Comparison of ENCODE assay signal across 8 cellular contexts in genomic region chr11:82901165-82901938, GRCh38. TPM values are rescaled to one million over a fixed set of nuclear protein-coding genes. Genes with fewer than 3 reads are reported as not detected.
A peak's percentile ranks its signal among the peaks of the same experiment; 100 is the strongest.
DNase-seq lines count a peak whose midpoint lies in the region; ATAC-seq, FAIRE-seq and TF ChIP-seq lines count a peak whose summit lies in the region.

A gene with protein sequence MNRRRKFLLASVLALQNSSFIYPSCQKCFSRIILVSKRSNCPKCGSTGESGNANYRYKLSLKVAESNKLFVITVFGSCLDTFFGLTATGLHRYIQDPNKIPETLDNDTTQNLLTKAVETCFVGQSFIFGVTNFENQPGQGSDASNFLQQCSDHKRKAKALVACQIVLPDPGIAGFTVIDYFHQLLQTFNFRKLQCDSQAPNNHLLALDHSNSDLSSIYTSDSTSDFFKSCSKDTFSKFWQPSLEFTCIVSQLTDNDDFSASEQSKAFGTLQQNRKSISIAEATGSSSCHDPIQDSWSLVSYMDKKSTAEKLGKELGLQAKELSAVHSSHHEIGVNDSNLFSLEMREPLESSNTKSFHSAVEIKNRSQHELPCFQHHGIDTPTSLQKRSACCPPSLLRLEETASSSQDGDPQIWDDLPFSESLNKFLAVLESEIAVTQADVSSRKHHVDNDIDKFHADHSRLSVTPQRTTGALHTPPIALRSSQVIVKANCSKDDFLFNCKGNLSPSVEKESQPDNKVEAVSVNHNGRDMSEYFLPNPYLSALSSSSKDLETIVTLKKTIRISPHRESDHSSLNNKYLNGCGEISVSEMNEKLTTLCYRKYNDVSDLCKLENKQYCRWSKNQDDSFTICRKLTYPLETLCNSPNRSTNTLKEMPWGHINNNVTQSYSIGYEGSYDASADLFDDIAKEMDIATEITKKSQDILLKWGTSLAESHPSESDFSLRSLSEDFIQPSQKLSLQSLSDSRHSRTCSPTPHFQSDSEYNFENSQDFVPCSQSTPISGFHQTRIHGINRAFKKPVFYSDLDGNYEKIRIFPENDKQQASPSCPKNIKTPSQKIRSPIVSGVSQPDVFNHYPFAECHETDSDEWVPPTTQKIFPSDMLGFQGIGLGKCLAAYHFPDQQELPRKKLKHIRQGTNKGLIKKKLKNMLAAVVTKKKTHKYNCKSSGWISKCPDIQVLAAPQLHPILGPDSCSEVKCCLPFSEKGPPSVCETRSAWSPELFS (plus strand): TSS chr11:82901736. CDS start chr11:82914739, 13,003 bp downstream.

- H3K4me3 Mint-ChIP-seq in activated naive CD8-positive, alpha-beta T cell treated with anti-CD3 and anti-CD28 coated beads, Interleukin-2, amount 50 U/mL, for 24 hours, result peak within 1 kb of the TSS; percentile 96

- H3K27me3 Mint-ChIP-seq in activated naive CD8-positive, alpha-beta T cell treated with anti-CD3 and anti-CD28 coated beads, Interleukin-2, amount 50 U/mL, for 24 hours, result no peaks in the 10 kb centered on the region

- peak within 1 kb of the TSS; percentile 45 to 90 (median 81) for H3K27ac ChIP-seq in pancreas
- peak within 1 kb of the TSS; percentile 93 to 97 (median 95) for H3K27ac ChIP-seq in tibial nerve

- WGBS in pancreas, 2 donors, result 1% methylated on average over 46 to 49 of the region's 49 CpGs
- 1% methylated on average over 47 to 49 of the region's 49 CpGs for WGBS in tibial nerve, 2 donors

- intact Hi-C loops in Right ventricle myocardium superior (cut with DNase I), result loop anchor here (10.0 kb wide), 1 partner anchor 253 kb away; the partner anchor contains the start of gene PCF11
- intact Hi-C loops in pancreas (cut with DNase I), result loop anchor here in 2 of 3 donors (10.0 kb wide), 3 partner anchors 343 to 913 kb away; no protein-coding TSS in a partner anchor

- DNase-seq in GM12864 (ENCODE audit: low read depth) (peak; percentile 98), NCI-H1417 treated with DMSO at 0.1 percent for 48 hours (lab: John Stamatoyannopoulos, UW) (peak; percentile 97), SW480 (ENCODE audit: low spot score) (peak; percentile 99), Right ventricle myocardium superior (peak; percentile 95), pancreas (peak; percentile 89 to 97 (median 93)), tibial nerve (ENCODE audit: low spot score in 2 of 2) (peak; percentile 91 to 97)
- peak; percentile 93 for DNase-seq in activated naive CD8-positive, alpha-beta T cell treated with anti-CD3 and anti-CD28 coated beads, Interleukin-2, amount 50 U/mL, for 24 hours

- ATAC-seq in HG02759 (IDR thresholded peaks at IDR 0.05; ENCODE audit: unreplicated experiment), result peak; percentile 67
- ATAC-seq in activated naive CD8-positive, alpha-beta T cell treated with anti-CD3 and anti-CD28 coated beads, Interleukin-2, amount 50 U/mL, for 24 hours, result peak; percentile 59
- peak; percentile 89 for ATAC-seq in Right ventricle myocardium superior (ENCODE audit: poor library complexity)
- ATAC-seq in pancreas, result peak; percentile 86 to 93 (median 88)

- H3K36me3 ChIP-seq in pancreas (no peaks in the 10 kb centered on the region), tibial nerve (no peaks in the 10 kb centered on the region)

- H3K4me1 ChIP-seq in pancreas (peaks cover 4 to 15% (median 6%) of the 10 kb centered on the region in 3 donors), tibial nerve (peaks cover 0 to 43% (median 15%) of the 10 kb centered on the region in 4 donors)

- TF ChIP-seq EP300 in tibial nerve (IDR thresholded peaks at IDR 0.05), result peak; percentile 86 to 95

- peak; percentile 62 to 89 for TF ChIP-seq POLR2A in tibial nerve (IDR thresholded peaks at IDR 0.05)

- no peaks in the 10 kb centered on the region for H3K9me3 Mint-ChIP-seq in activated naive CD8-positive, alpha-beta T cell treated with anti-CD3 and anti-CD28 coated beads, Interleukin-2, amount 50 U/mL, for 24 hours

- H3K9me3 ChIP-seq in pancreas (no peaks in the 10 kb centered on the region), tibial nerve (no peaks in the 10 kb centered on the region)

- H3K27me3 ChIP-seq in pancreas, result no peaks in the 10 kb centered on the region
- H3K27me3 ChIP-seq in tibial nerve, result no peaks in the 10 kb centered on the region

- H3K36me3 Mint-ChIP-seq in activated naive CD8-positive, alpha-beta T cell treated with anti-CD3 and anti-CD28 coated beads, Interleukin-2, amount 50 U/mL, for 24 hours (ENCODE audit: low read depth), result peaks cover 13% of the 10 kb centered on the region

- FAIRE-seq in pancreas (lab: Jason Lieb, UNC), result peak; percentile 85

- H3K4me3 ChIP-seq in GM12864 (ENCODE audit: low read depth, low read length) (peak within 1 kb of the TSS; percentile 98), pancreas (peak within 1 kb of the TSS; percentile 41 to 79 (median 70)), tibial nerve (peak within 1 kb of the TSS; percentile 66 to 83 (median 74))

- TF ChIP-seq CTCF in GM12864 (IDR thresholded peaks at IDR 0.05; ENCODE audit: low read depth, low read length, missing control alignments) (peak; percentile 4), pancreas (IDR thresholded peaks at IDR 0.05) (no peak), tibial nerve (IDR thresholded peaks at IDR 0.05) (peak in 3 of 5 experiments; percentile 4 to 50 (median 29))

- H3K4me1 Mint-ChIP-seq in activated naive CD8-positive, alpha-beta T cell treated with anti-CD3 and anti-CD28 coated beads, Interleukin-2, amount 50 U/mL, for 24 hours, result peaks cover 55% of the 10 kb centered on the region

- peak within 1 kb of the TSS; percentile 98 for H3K27ac Mint-ChIP-seq in activated naive CD8-positive, alpha-beta T cell treated with anti-CD3 and anti-CD28 coated beads, Interleukin-2, amount 50 U/mL, for 24 hours

RNA-seq across cellular contexts. Expression of the gene that starts here (rescaled TPM):
- 0.89 TPM for total RNA-seq in Right ventricle myocardium superior
- total RNA-seq in pancreas, result under 1 TPM in 5 of 6 donors, not detected in 1; 0.16 to 0.89 (median 0.46) TPM
- under 1 TPM; 0.11 to 0.33 TPM for polyA plus RNA-seq in pancreas
- 1 to 10 TPM in 2 of 4 donors, under 1 TPM in 2; 0.22 to 3.1 (median 1.3) TPM for total RNA-seq in tibial nerve

Comparison
In these comparisons a context has a peak if more than half of its experiments do, and no peak if none do; other contexts are left out.
1. Peak in every context shown above with its lines: DNase-seq, ATAC-seq, H3K4me3 ChIP-seq and H3K27ac ChIP-seq.
2. Peak in DNase-seq and ATAC-seq in Right ventricle myocardium superior; RNA of the gene not detected or under 1 TPM.
3. Peak in DNase-seq, ATAC-seq, H3K4me3 ChIP-seq and H3K27ac ChIP-seq in pancreas; RNA of the gene not detected or under 1 TPM.
4. CTCF ChIP-seq: peak in GM12864 (single experiment) and tibial nerve (3 of 5); none in pancreas (0 of 4).